In the genomic region with DNA sequence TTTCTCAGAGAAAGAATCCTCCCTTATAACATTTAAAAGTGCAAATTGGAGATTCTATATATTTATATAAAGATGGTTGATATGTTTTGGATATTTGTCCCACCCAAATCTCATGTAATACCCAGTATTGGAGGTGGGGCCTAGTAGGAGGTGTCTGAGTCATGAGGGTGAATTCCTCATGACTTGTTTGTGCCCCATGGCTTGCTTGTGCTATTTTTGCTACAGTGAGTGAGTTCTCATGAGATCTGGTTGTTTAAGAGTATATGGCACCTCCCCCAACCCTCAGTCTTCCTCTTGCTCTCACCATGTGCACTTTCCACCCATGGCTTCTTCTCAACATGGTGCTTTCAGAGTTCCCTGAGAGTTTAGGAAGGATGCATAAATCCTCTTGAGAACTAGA, we compare ENCODE assay signal across 34 cellular contexts. TPM values are rescaled to one million over a fixed set of nuclear protein-coding genes. Genes with fewer than 3 reads are reported as not detected.
DNase-seq lines count a peak whose midpoint lies in the region; TF ChIP-seq lines count a peak whose summit lies in the region.
"Had no signal": no experiment of that assay in that cellular context is flagged by ENCODE, and none has a peak within 500 bp of the region (broad histone marks: within the 10 kb centered on the region; RNA-seq: fewer than 3 reads in every experiment).

No MANE protein-coding gene starts in this region.

- no peaks in the 10 kb centered on the region for H3K27me3 ChIP-seq in sigmoid colon
- no peaks in the 10 kb centered on the region for H3K27me3 ChIP-seq in ascending aorta
- H3K27me3 ChIP-seq: esophagus muscularis mucosa, MG63, ovary, suprapubic skin, upper lobe of right lung had no signal

- H3K27ac ChIP-seq in sigmoid colon (no peak overlapping the region), ascending aorta (no peak overlapping the region)
- H3K27ac ChIP-seq: A549, esophagus muscularis mucosa, ovary, suprapubic skin, upper lobe of right lung, VCaP had no signal

- H3K4me1 ChIP-seq in sigmoid colon (no peaks in the 10 kb centered on the region), ascending aorta (no peaks in the 10 kb centered on the region)
- H3K4me1 ChIP-seq: A549, esophagus muscularis mucosa, suprapubic skin, upper lobe of right lung had no signal

- intact Hi-C loops in sigmoid colon (cut with DNase I): no loop called here
- intact Hi-C loops in ascending aorta (cut with DNase I): no loop called here

- no peak for TF ChIP-seq POLR2A in sigmoid colon (IDR thresholded peaks at IDR 0.05)

- TF ChIP-seq CTCF in choroid plexus epithelial cell (conservative IDR thresholded peaks at IDR 0.05; ENCODE audit: low read depth, low read length) (no peak), sigmoid colon (IDR thresholded peaks at IDR 0.05) (no peak), ascending aorta (IDR thresholded peaks at IDR 0.05) (no peak)

- DNase-seq in A172 (ENCODE audit: low spot score) (peak; percentile 22), HT1080 (ENCODE audit: low read depth) (peak; percentile 58), choroid plexus epithelial cell (ENCODE audit: low read depth) (peak; percentile 39), myocyte (ENCODE audit: low read depth) (peak; percentile 61), SIG-M5 (lab: John Stamatoyannopoulos, UW) (no peak), sigmoid colon (no peak), ascending aorta (ENCODE audit: low spot score in 2 of 2) (no peak), NCI-H187 (lab: John Stamatoyannopoulos, UW) (no peak)
- DNase-seq: activated CD4-positive, alpha-beta T cell treated with anti-CD3 and anti-CD28 coated beads for 48 hours; activated CD8-positive, alpha-beta memory T cell treated with anti-CD3 and anti-CD28 coated beads for 24 hours; activated effector memory CD4-positive, alpha-beta T cell treated with Interleukin-2 at 50 U/mL for 16 hours; activated T-cell treated with anti-CD3 and anti-CD28 coated beads, Interleukin-2, amount 50 U/mL, for 1 hour; aorta; Calu3; CD4-positive, CD25-positive, alpha-beta regulatory T cell; central memory CD4-positive, alpha-beta T cell; DND-41; immature natural killer cell; KBM-7; MG63; NCI-H1105 treated with DMSO at 0.1 percent for 48 hours; NCI-H2029 treated with DMSO at 0.1 percent for 48 hours; NCI-H2227 treated with DMSO at 0.1 percent for 48 hours; NCI-H69; ovary; retina; SHP77; small intestine; stimulated activated naive CD4-positive, alpha-beta T cell; upper lobe of right lung had no signal

- no peaks in the 10 kb centered on the region for H3K9me3 ChIP-seq in sigmoid colon
- H3K9me3 ChIP-seq in ascending aorta: no peaks in the 10 kb centered on the region
- H3K9me3 ChIP-seq: A549, esophagus muscularis mucosa, MG63, ovary, suprapubic skin, upper lobe of right lung had no signal

- TF ChIP-seq EP300 in sigmoid colon (IDR thresholded peaks at IDR 0.05): no peak

- H3K36me3 ChIP-seq in sigmoid colon: no peaks in the 10 kb centered on the region
- H3K36me3 ChIP-seq in ascending aorta: no peaks in the 10 kb centered on the region
- H3K36me3 ChIP-seq: esophagus muscularis mucosa, MG63, ovary, suprapubic skin, upper lobe of right lung had no signal

- H3K4me3 ChIP-seq in choroid plexus epithelial cell (ENCODE audit: low read depth, low read length) (no peak overlapping the region), sigmoid colon (no peak overlapping the region), ascending aorta (no peak overlapping the region)
- H3K4me3 ChIP-seq: A549, esophagus muscularis mucosa, MG63, ovary, suprapubic skin, upper lobe of right lung had no signal

RNA-seq across cellular contexts. Expression of a gene that starts 9.5 kb away (rescaled TPM):
- total RNA-seq in A172 (2014; rRNA removed; shearing (Covaris generic)): 28.5 and 33.0 TPM in 2 replicates
- total RNA-seq in HT1080 (2014; rRNA removed; shearing (Covaris generic)): 9.8 and 11.8 TPM in 2 replicates
- 5.1 and 7.7 TPM in 2 replicates for polyA plus RNA-seq in HT1080 (2015; cell fraction: cytosol; rRNA removed)
- polyA plus RNA-seq in HT1080 (2015; cell fraction: nucleus; rRNA removed): 13.0 and 14.4 TPM in 2 replicates
- 20.0 and 20.8 TPM in 2 replicates for total RNA-seq in myocyte
- polyA plus RNA-seq in myocyte (2012): 9.4 TPM
- 10 to 100 TPM; 12.5 to 24.9 (median 14.9) TPM for total RNA-seq in sigmoid colon
- polyA plus RNA-seq in sigmoid colon: 1 to 10 TPM; 1.8 to 2.9 (median 1.8) TPM
- total RNA-seq in ascending aorta: 26.9 TPM

Comparison
In these comparisons a context has a peak if more than half of its experiments do, and no peak if none do; other contexts are left out.
1. DNase-seq: peak in A172 (single experiment), HT1080 (single experiment), choroid plexus epithelial cell (single experiment) and myocyte (single experiment); none in SIG-M5 (single experiment), sigmoid colon (single experiment), ascending aorta (0 of 2) and NCI-H187 (0 of 2).